In genomic region chr7:139713835-139714162, GRCh38 we compare ENCODE assay signal across 21 cellular contexts.
DNase-seq lines count a peak whose midpoint lies in the region; ATAC-seq and TF ChIP-seq lines count a peak whose summit lies in the region.
"Had no signal": no experiment of that assay in that cellular context is flagged by ENCODE, and none has a peak within 500 bp of the region (broad histone marks: within the 10 kb centered on the region; RNA-seq: fewer than 3 reads in every experiment).

No MANE protein-coding gene starts in this region.

- WGBS in body of pancreas, 2 donors: 93% methylated on average over 9 of the region's 9 CpGs

- no peaks in the 10 kb centered on the region for H3K9me3 ChIP-seq in right atrium auricular region
- no peaks in the 10 kb centered on the region for H3K9me3 ChIP-seq in neutrophil
- no peaks in the 10 kb centered on the region for H3K9me3 ChIP-seq in body of pancreas

- ATAC-seq in left cardiac atrium (no peak), body of pancreas (no peak)
- ATAC-seq: activated T-cell treated with anti-CD3 and anti-CD28 coated beads, Interleukin-2, amount 50 U/mL, for 72 hours; CD8-positive, alpha-beta T cell had no signal

- H3K36me3 ChIP-seq in right atrium auricular region (peaks cover 38% of the 10 kb centered on the region), neutrophil (peaks cover 35% of the 10 kb centered on the region), body of pancreas (replicated peaks in 1 of 2; ENCODE audit: insufficient read depth in 1 of 2, low read depth in 2 of 2) (peaks cover 0 to 10% of the 10 kb centered on the region in 2 donors)

- DNase-seq in right atrium auricular region (ENCODE audit: low spot score): no peak
- no peak for DNase-seq in left cardiac atrium
- peak; percentile 27 for DNase-seq in glutamatergic neuron
- DNase-seq in NCI-H526 treated with DMSO at 0.1 percent for 48 hours (lab: John Stamatoyannopoulos, UW): no peak
- DNase-seq in medulla oblongata (ENCODE audit: extremely low spot score): no peak
- DNase-seq in body of pancreas: no peak
- no peak for DNase-seq in kidney glomerular epithelial cell (lab: John Stamatoyannopoulos, UW)
- DNase-seq: activated CD4-positive, alpha-beta memory T cell treated with anti-CD3 and anti-CD28 coated beads, Interleukin-2, amount 10 ng/mL, durations not matched to agents 7 days and 5 days; activated T-cell treated with anti-CD3 and anti-CD28 coated beads, Interleukin-2, amount 50 U/mL, for 72 hours; CD8-positive, alpha-beta T cell; cerebellar nuclear complex; foreskin fibroblast; midbrain; NCI-H1092; NCI-H2107; NCI-H69; nucleus accumbens; small intestine; SW 1271 had no signal

- TF ChIP-seq CTCF in right atrium auricular region (IDR thresholded peaks at IDR 0.05) (no peak), glutamatergic neuron (IDR thresholded peaks at IDR 0.05; ENCODE audit: partially characterized antibody, unreplicated experiment) (no peak), neutrophil (IDR thresholded peaks at IDR 0.05) (no peak), body of pancreas (IDR thresholded peaks at IDR 0.05) (no peak)

- intact Hi-C loops in left cardiac atrium (cut with DNase I) (no loop called here), body of pancreas (cut with DNase I) (no loop called here)

- peaks cover 20% of the 10 kb centered on the region for H3K36me3 Mint-ChIP-seq in glutamatergic neuron (ENCODE audit: unreplicated experiment)

- TF ChIP-seq POLR2A in body of pancreas (IDR thresholded peaks at IDR 0.05): no peak

- no peaks in the 10 kb centered on the region for H3K27me3 ChIP-seq in right atrium auricular region
- no peaks in the 10 kb centered on the region for H3K27me3 ChIP-seq in neutrophil
- H3K27me3 ChIP-seq in body of pancreas: no peaks in the 10 kb centered on the region

- H3K4me1 ChIP-seq in right atrium auricular region (peaks cover 0 to 41% of the 10 kb centered on the region in 2 donors), neutrophil (ENCODE audit: control insufficient read depth in 1 of 2, insufficient read depth in 1 of 2, low read depth in 1 of 2, low read length in 1 of 2) (peaks cover 52 to 57% of the 10 kb centered on the region in 2 experiments), body of pancreas (peaks cover 27% of the 10 kb centered on the region)

- peaks cover 8% of the 10 kb centered on the region for H3K9me3 Mint-ChIP-seq in glutamatergic neuron (ENCODE audit: unreplicated experiment)
- H3K9me3 Mint-ChIP-seq: activated CD4-positive, alpha-beta memory T cell treated with anti-CD3 and anti-CD28 coated beads, Interleukin-2, amount 10 ng/mL, durations not matched to agents 7 days and 5 days; activated T-cell treated with anti-CD3 and anti-CD28 coated beads, Interleukin-2, amount 50 U/mL, for 72 hours; CD8-positive, alpha-beta T cell had no signal

- peaks cover 2% of the 10 kb centered on the region for H3K27me3 Mint-ChIP-seq in glutamatergic neuron (ENCODE audit: unreplicated experiment)
- H3K27me3 Mint-ChIP-seq: activated CD4-positive, alpha-beta memory T cell treated with anti-CD3 and anti-CD28 coated beads, Interleukin-2, amount 10 ng/mL, durations not matched to agents 7 days and 5 days had no signal

- H3K4me1 Mint-ChIP-seq in glutamatergic neuron (ENCODE audit: low read depth, unreplicated experiment): peaks cover 14% of the 10 kb centered on the region
- H3K4me1 Mint-ChIP-seq: activated CD4-positive, alpha-beta memory T cell treated with anti-CD3 and anti-CD28 coated beads, Interleukin-2, amount 10 ng/mL, durations not matched to agents 7 days and 5 days had no signal

- H3K4me3 ChIP-seq in right atrium auricular region: no peak overlapping the region
- no peak overlapping the region for H3K4me3 ChIP-seq in neutrophil (ENCODE audit: low read depth in 1 of 2, low read length in 1 of 2)
- no peak overlapping the region for H3K4me3 ChIP-seq in body of pancreas

- no peak overlapping the region for H3K27ac Mint-ChIP-seq in glutamatergic neuron (ENCODE audit: unreplicated experiment)
- H3K27ac Mint-ChIP-seq: activated CD4-positive, alpha-beta memory T cell treated with anti-CD3 and anti-CD28 coated beads, Interleukin-2, amount 10 ng/mL, durations not matched to agents 7 days and 5 days; activated T-cell treated with anti-CD3 and anti-CD28 coated beads, Interleukin-2, amount 50 U/mL, for 72 hours; CD8-positive, alpha-beta T cell had no signal

- peak overlapping the region; percentile 65 to 73 for H3K27ac ChIP-seq in right atrium auricular region
- H3K27ac ChIP-seq in neutrophil: peak overlapping the region; percentile 60
- H3K27ac ChIP-seq in body of pancreas: peak overlapping the region in 2 of 4 donors; percentile 32 to 33
- H3K27ac ChIP-seq: KMS-11 had no signal

- H3K4me3 Mint-ChIP-seq in glutamatergic neuron (ENCODE audit: unreplicated experiment): peak overlapping the region; percentile 7
- H3K4me3 Mint-ChIP-seq: activated CD4-positive, alpha-beta memory T cell treated with anti-CD3 and anti-CD28 coated beads, Interleukin-2, amount 10 ng/mL, durations not matched to agents 7 days and 5 days; activated T-cell treated with anti-CD3 and anti-CD28 coated beads, Interleukin-2, amount 50 U/mL, for 72 hours; CD8-positive, alpha-beta T cell had no signal
